In the genomic region with DNA sequence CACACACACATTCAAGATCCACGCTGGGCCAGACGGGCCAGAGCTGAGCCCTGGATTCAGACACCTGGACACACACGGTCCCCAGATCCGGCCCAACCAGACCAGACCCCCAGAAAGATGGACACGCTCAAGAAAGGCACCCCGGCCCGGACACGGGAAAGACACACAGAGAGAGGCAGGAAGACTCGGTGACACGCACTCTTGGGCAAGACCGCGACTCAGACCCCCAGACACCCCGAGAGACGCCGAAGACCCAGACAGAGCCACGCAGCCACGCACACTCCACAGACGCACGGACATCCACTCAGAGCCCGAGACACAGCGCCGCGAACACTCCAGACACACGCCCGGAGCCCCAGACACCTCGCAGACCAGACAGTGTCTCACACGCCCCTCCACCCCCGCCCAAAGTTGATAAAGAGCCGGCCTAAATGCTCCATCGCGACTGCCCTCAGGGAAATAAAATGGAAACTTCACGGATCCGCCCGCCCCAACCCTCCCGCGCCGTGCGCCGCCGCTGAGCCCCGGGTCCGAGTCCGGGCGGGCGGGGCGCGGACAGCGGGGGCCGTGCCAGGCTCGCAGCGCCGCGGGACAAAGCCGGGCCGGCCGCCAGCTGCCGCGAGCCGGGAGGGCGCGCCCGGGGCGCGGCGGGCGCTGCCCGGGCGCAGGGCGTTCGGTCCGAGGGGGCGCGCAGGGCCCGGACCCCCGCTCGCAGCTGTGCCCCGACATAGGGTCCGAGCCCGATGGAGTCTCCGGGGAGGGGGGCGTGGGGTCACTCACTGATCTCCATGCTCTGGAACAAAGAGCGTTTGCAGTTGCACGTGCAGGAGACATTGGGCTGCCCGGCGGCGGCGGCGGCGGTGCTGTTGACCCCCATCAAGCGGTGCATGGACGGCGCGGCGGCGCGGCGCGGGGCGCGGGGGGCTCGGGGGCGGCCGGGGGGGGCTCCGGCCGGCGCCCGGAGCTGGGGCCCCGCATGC, we compare ENCODE assay signal across 1 cellular context.
TF ChIP-seq lines count a peak whose summit lies in the region.

No MANE protein-coding gene starts in this region.

TF ChIP-seq in GM23338, 12 proteins besides CTCF, POLR2A, EP300 and RAD21 (continued from another document):
- no peak for TF ChIP-seq ZNF462 (CRISPR knock-in tag; IDR thresholded peaks at IDR 0.05)
- TF ChIP-seq ZNF114 (CRISPR knock-in tag; IDR thresholded peaks at IDR 0.05): no peak
- no peak for TF ChIP-seq EZH2phosphoT487 (IDR thresholded peaks at IDR 0.05; ENCODE audit: unreplicated experiment)
- no peak for TF ChIP-seq EZH2 (IDR thresholded peaks at IDR 0.05; ENCODE audit: low read depth, unreplicated experiment)
- TF ChIP-seq POLR2AphosphoS5 (IDR thresholded peaks at IDR 0.05; ENCODE audit: low read depth): no peak
- TF ChIP-seq, protein P1, sequence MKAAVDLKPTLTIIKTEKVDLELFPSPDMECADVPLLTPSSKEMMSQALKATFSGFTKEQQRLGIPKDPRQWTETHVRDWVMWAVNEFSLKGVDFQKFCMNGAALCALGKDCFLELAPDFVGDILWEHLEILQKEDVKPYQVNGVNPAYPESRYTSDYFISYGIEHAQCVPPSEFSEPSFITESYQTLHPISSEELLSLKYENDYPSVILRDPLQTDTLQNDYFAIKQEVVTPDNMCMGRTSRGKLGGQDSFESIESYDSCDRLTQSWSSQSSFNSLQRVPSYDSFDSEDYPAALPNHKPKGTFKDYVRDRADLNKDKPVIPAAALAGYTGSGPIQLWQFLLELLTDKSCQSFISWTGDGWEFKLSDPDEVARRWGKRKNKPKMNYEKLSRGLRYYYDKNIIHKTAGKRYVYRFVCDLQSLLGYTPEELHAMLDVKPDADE (IDR thresholded peaks at IDR 0.05): no peak
- TF ChIP-seq CREB1 (CRISPR knock-in tag; IDR thresholded peaks at IDR 0.05; ENCODE audit: low read depth): no peak
- no peak for TF ChIP-seq JUNB (IDR thresholded peaks at IDR 0.05; ENCODE audit: unreplicated experiment)
- no peak for TF ChIP-seq NANOG (IDR thresholded peaks at IDR 0.05; ENCODE audit: borderline replicate concordance)
- TF ChIP-seq ZNF331 (CRISPR knock-in tag; IDR thresholded peaks at IDR 0.05; ENCODE audit: low read depth): no peak
- no peak for TF ChIP-seq STAT1 (IDR thresholded peaks at IDR 0.05; ENCODE audit: unreplicated experiment)
TF ChIP-seq in GM23338: peak in this region for 0.
